In the genomic region with DNA sequence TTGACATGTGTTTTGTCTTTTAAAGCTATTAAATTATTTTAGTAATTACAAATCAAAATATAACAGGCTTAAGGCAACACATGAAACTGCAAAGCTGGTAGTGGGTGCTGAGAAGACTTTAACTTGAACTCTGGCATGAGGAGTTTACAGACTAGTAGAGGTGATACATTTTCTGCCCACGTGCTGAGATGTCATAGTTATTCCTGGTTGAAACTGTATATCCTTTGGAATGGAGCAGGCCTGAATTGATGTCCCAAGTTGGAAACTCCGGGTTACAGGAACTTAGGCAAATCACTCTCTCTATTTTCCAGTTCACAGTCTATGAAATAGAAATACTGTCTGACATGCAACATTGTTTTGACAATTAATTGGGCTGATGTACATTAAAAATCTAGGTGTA, we compare ENCODE assay signal across 21 cellular contexts.
DNase-seq lines count a peak whose midpoint lies in the region; ATAC-seq and TF ChIP-seq lines count a peak whose summit lies in the region.
"Had no signal": no experiment of that assay in that cellular context is flagged by ENCODE, and none has a peak within 500 bp of the region (broad histone marks: within the 10 kb centered on the region; RNA-seq: fewer than 3 reads in every experiment).

No MANE protein-coding gene starts in this region.

- H3K4me1 ChIP-seq in right atrium auricular region (no peaks in the 10 kb centered on the region), gastrocnemius medialis (peaks cover 23 to 28% of the 10 kb centered on the region in 2 donors), skeletal muscle tissue (ENCODE audit: control insufficient read depth in 3 of 3, insufficient read depth in 3 of 3, low read length in 3 of 3) (peaks cover 0 to 5% (median 4%) of the 10 kb centered on the region in 3 donors)
- H3K4me1 ChIP-seq: A549; BLaER1 treated with 17β-estradiol and CSF1 and Interleukin-3, amounts not matched to agents 10 nM and 100 nM; Caco-2 had no signal

- no peak for TF ChIP-seq POLR2A in gastrocnemius medialis (IDR thresholded peaks at IDR 0.05)

- intact Hi-C loops in left ventricle myocardium superior (cut with micrococcal nuclease) = no loop called here
- intact Hi-C loops in gastrocnemius medialis (cut with DNase I; ENCODE audit: low total_unique reads) = loop anchor here (5.0 kb wide), 1 partner anchor 91 kb away; no protein-coding TSS in a partner anchor

- H3K4me3 ChIP-seq in right atrium auricular region (no peak overlapping the region), gastrocnemius medialis (no peak overlapping the region), skeletal muscle tissue (ENCODE audit: low read length in 3 of 3) (no peak overlapping the region)
- H3K4me3 ChIP-seq: A549; BLaER1 treated with 17β-estradiol and CSF1 and Interleukin-3, amounts not matched to agents 10 nM and 100 nM had no signal

- no peaks in the 10 kb centered on the region for H3K9me3 ChIP-seq in right atrium auricular region
- H3K9me3 ChIP-seq in gastrocnemius medialis = no peaks in the 10 kb centered on the region
- H3K9me3 ChIP-seq in skeletal muscle tissue (ENCODE audit: control insufficient read depth in 3 of 3, low read length in 3 of 3) = no peaks in the 10 kb centered on the region
- H3K9me3 ChIP-seq: A549; BLaER1 treated with 17β-estradiol and CSF1 and Interleukin-3, amounts not matched to agents 10 nM and 100 nM; Caco-2 had no signal

- H3K27me3 ChIP-seq in right atrium auricular region = no peaks in the 10 kb centered on the region
- H3K27me3 ChIP-seq in gastrocnemius medialis = no peaks in the 10 kb centered on the region
- no peaks in the 10 kb centered on the region for H3K27me3 ChIP-seq in skeletal muscle tissue (ENCODE audit: control insufficient read depth in 3 of 3, insufficient read depth in 3 of 3, low read length in 3 of 3)
- H3K27me3 ChIP-seq: BLaER1 treated with 17β-estradiol and CSF1 and Interleukin-3, amounts not matched to agents 10 nM and 100 nM had no signal

- peak overlapping the region in 1 of 3 donors; percentile 17 for H3K9ac ChIP-seq in skeletal muscle tissue (ENCODE audit: low read depth in 1 of 3, low read length in 3 of 3)
- H3K9ac ChIP-seq: BLaER1 treated with 17β-estradiol and CSF1 and Interleukin-3, amounts not matched to agents 10 nM and 100 nM had no signal

- H3K27ac ChIP-seq in right atrium auricular region (no peak overlapping the region), gastrocnemius medialis (peak overlapping the region; percentile 25 to 76 (median 56)), skeletal muscle tissue (ENCODE audit: low read depth, low read length) (peak overlapping the region; percentile 64)
- H3K27ac ChIP-seq: 22Rv1; A549; BLaER1 treated with 17β-estradiol and CSF1 and Interleukin-3, amounts not matched to agents 10 nM and 100 nM; C4-2B had no signal

- ATAC-seq in left ventricle myocardium superior (peak; percentile 36), gastrocnemius medialis (peak; percentile 99)
- ATAC-seq: A549; CD8-positive, alpha-beta T cell had no signal

- TF ChIP-seq CTCF in right atrium auricular region (IDR thresholded peaks at IDR 0.05) (no peak), gastrocnemius medialis (IDR thresholded peaks at IDR 0.05 in 4 of 5, conservative IDR thresholded peaks at IDR 0.05 in 1 of 5) (no peak)

- in situ Hi-C loops in gastrocnemius medialis (cut with MboI; ENCODE audit: low sequenced_read_pairs in 4 of 4) = no loop called here

- no peaks in the 10 kb centered on the region for H3K36me3 ChIP-seq in right atrium auricular region
- H3K36me3 ChIP-seq in gastrocnemius medialis = no peaks in the 10 kb centered on the region
- no peaks in the 10 kb centered on the region for H3K36me3 ChIP-seq in skeletal muscle tissue (ENCODE audit: control insufficient read depth in 3 of 3, insufficient read depth in 3 of 3, low read length in 3 of 3)
- H3K36me3 ChIP-seq: BLaER1 treated with 17β-estradiol and CSF1 and Interleukin-3, amounts not matched to agents 10 nM and 100 nM had no signal

- no peak for DNase-seq in left ventricle myocardium superior
- no peak for DNase-seq in right atrium auricular region (ENCODE audit: low spot score)
- peak; percentile 20 to 22 for DNase-seq in gastrocnemius medialis
- no peak for DNase-seq in EL
- DNase-seq in DMS 273 (lab: John Stamatoyannopoulos, UW; ENCODE audit: unreplicated experiment) = no peak
- DNase-seq: AML-193; Caco-2; Calu3; CD4-positive, alpha-beta T cell; CD8-positive, alpha-beta T cell; DMS 273 treated with DMSO at 0.1 percent for 48 hours; DMS153; DMS53; DMS79; DND-41; GF-D8 had no signal

Comparison
In these comparisons a context has a peak if more than half of its experiments do, and no peak if none do; other contexts are left out.
1. DNase-seq: peak in gastrocnemius medialis (2 of 2); none in left ventricle myocardium superior (single experiment), right atrium auricular region (single experiment), EL (single experiment) and DMS 273 (single experiment).
2. H3K27ac ChIP-seq: peak in gastrocnemius medialis (4 of 4) and skeletal muscle tissue (single experiment); none in right atrium auricular region (0 of 2).